Comparison of ENCODE assay signal across 1 cellular context in genomic region chr3:195175076-195175475, GRCh38.
TF ChIP-seq lines count a peak whose summit lies in the region.

No MANE protein-coding gene starts in this region.

TF ChIP-seq in GM23338, 12 proteins besides CTCF, POLR2A, EP300 and RAD21 (continued from another document):
- TF ChIP-seq, protein P1, sequence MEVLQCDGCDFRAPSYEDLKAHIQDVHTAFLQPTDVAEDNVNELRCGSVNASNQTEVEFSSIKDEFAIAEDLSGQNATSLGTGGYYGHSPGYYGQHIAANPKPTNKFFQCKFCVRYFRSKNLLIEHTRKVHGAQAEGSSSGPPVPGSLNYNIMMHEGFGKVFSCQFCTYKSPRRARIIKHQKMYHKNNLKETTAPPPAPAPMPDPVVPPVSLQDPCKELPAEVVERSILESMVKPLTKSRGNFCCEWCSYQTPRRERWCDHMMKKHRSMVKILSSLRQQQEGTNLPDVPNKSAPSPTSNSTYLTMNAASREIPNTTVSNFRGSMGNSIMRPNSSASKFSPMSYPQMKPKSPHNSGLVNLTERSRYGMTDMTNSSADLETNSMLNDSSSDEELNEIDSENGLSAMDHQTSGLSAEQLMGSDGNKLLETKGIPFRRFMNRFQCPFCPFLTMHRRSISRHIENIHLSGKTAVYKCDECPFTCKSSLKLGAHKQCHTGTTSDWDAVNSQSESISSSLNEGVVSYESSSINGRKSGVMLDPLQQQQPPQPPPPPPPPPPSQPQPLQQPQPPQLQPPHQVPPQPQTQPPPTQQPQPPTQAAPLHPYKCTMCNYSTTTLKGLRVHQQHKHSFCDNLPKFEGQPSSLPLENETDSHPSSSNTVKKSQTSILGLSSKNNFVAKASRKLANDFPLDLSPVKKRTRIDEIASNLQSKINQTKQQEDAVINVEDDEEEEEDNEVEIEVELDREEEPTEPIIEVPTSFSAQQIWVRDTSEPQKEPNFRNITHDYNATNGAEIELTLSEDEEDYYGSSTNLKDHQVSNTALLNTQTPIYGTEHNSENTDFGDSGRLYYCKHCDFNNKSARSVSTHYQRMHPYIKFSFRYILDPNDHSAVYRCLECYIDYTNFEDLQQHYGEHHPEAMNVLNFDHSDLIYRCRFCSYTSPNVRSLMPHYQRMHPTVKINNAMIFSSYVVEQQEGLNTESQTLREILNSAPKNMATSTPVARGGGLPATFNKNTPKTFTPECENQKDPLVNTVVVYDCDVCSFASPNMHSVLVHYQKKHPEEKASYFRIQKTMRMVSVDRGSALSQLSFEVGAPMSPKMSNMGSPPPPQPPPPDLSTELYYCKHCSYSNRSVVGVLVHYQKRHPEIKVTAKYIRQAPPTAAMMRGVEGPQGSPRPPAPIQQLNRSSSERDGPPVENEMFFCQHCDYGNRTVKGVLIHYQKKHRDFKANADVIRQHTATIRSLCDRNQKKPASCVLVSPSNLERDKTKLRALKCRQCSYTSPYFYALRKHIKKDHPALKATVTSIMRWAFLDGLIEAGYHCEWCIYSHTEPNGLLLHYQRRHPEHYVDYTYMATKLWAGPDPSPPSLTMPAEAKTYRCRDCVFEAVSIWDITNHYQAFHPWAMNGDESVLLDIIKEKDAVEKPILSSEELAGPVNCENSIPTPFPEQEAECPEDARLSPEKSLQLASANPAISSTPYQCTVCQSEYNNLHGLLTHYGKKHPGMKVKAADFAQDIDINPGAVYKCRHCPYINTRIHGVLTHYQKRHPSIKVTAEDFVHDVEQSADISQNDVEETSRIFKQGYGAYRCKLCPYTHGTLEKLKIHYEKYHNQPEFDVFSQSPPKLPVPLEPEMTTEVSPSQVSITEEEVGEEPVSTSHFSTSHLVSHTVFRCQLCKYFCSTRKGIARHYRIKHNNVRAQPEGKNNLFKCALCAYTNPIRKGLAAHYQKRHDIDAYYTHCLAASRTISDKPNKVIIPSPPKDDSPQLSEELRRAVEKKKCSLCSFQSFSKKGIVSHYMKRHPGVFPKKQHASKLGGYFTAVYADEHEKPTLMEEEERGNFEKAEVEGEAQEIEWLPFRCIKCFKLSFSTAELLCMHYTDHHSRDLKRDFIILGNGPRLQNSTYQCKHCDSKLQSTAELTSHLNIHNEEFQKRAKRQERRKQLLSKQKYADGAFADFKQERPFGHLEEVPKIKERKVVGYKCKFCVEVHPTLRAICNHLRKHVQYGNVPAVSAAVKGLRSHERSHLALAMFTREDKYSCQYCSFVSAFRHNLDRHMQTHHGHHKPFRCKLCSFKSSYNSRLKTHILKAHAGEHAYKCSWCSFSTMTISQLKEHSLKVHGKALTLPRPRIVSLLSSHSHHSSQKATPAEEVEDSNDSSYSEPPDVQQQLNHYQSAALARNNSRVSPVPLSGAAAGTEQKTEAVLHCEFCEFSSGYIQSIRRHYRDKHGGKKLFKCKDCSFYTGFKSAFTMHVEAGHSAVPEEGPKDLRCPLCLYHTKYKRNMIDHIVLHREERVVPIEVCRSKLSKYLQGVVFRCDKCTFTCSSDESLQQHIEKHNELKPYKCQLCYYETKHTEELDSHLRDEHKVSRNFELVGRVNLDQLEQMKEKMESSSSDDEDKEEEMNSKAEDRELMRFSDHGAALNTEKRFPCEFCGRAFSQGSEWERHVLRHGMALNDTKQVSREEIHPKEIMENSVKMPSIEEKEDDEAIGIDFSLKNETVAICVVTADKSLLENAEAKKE (CRISPR knock-in tag; IDR thresholded peaks at IDR 0.05), result no peak
- TF ChIP-seq EZH2phosphoT487 (IDR thresholded peaks at IDR 0.05; ENCODE audit: unreplicated experiment) (no peak), CREB1 (CRISPR knock-in tag; IDR thresholded peaks at IDR 0.05; ENCODE audit: low read depth) (no peak), NANOG (IDR thresholded peaks at IDR 0.05; ENCODE audit: borderline replicate concordance) (no peak), ZNF114 (CRISPR knock-in tag; IDR thresholded peaks at IDR 0.05) (no peak)
- TF ChIP-seq, protein P2, sequence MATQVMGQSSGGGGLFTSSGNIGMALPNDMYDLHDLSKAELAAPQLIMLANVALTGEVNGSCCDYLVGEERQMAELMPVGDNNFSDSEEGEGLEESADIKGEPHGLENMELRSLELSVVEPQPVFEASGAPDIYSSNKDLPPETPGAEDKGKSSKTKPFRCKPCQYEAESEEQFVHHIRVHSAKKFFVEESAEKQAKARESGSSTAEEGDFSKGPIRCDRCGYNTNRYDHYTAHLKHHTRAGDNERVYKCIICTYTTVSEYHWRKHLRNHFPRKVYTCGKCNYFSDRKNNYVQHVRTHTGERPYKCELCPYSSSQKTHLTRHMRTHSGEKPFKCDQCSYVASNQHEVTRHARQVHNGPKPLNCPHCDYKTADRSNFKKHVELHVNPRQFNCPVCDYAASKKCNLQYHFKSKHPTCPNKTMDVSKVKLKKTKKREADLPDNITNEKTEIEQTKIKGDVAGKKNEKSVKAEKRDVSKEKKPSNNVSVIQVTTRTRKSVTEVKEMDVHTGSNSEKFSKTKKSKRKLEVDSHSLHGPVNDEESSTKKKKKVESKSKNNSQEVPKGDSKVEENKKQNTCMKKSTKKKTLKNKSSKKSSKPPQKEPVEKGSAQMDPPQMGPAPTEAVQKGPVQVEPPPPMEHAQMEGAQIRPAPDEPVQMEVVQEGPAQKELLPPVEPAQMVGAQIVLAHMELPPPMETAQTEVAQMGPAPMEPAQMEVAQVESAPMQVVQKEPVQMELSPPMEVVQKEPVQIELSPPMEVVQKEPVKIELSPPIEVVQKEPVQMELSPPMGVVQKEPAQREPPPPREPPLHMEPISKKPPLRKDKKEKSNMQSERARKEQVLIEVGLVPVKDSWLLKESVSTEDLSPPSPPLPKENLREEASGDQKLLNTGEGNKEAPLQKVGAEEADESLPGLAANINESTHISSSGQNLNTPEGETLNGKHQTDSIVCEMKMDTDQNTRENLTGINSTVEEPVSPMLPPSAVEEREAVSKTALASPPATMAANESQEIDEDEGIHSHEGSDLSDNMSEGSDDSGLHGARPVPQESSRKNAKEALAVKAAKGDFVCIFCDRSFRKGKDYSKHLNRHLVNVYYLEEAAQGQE (IDR thresholded peaks at IDR 0.05; ENCODE audit: unreplicated experiment), result no peak
